Comparison of ENCODE assay signal across 15 cellular contexts in the genomic region with DNA sequence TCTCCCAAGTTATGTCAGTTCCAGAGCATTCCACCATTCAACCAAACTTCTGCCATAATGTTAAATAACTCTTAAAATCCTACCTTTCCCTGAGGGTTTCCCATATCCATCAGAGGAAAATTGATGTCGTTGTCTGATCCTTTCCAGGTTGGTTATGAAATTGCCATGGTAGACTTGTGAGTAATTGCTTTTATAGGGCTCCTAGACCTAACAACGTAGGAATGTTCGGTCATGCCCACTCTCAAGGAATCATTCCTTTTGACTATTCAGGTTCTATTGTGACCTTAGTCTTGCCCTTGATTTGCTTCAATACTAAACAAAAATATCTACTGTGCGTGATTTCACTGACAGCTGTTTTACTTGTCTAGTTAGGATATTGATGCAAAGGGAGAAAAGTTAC. TPM values are rescaled to one million over a fixed set of nuclear protein-coding genes. Genes with fewer than 3 reads are reported as not detected.
DNase-seq lines count a peak whose midpoint lies in the region; ATAC-seq and TF ChIP-seq lines count a peak whose summit lies in the region.
"Had no signal": no experiment of that assay in that cellular context is flagged by ENCODE, and none has a peak within 500 bp of the region (broad histone marks: within the 10 kb centered on the region; RNA-seq: fewer than 3 reads in every experiment).

No MANE protein-coding gene starts in this region.

- dilution Hi-C loops in mammary epithelial cell (cut with HindIII; ENCODE audit: low sequenced_read_pairs): no loop called here

- CTCF ChIA-PET in mammary epithelial cell (lab: Charles Lee; ENCODE audit: low non-redundant PET) (no interaction called here), MCF 10A (lab: Yijun Ruan, JAX) (no interaction called here)

- peaks cover 13% of the 10 kb centered on the region for H3K27me3 Mint-ChIP-seq in MCF 10A (ENCODE audit: insufficient read depth, unreplicated experiment)

- H2AFZ ChIP-seq in mammary epithelial cell (ENCODE audit: low read depth, low read length): no peak overlapping the region
- H2AFZ ChIP-seq: GM23338 had no signal

- peaks cover 9% of the 10 kb centered on the region for H3K4me1 Mint-ChIP-seq in MCF 10A (ENCODE audit: insufficient read depth, unreplicated experiment)

- no peak overlapping the region for H3K4me3 Mint-ChIP-seq in MCF 10A (ENCODE audit: unreplicated experiment)
- H3K4me3 Mint-ChIP-seq: GM23338, H9 had no signal

- peak overlapping the region; percentile 50 for H3K27ac ChIP-seq in mammary epithelial cell (ENCODE audit: insufficient read depth, low read depth, low read length)
- H3K27ac ChIP-seq: BLaER1 had no signal

- in situ Hi-C loops in mammary epithelial cell (cut with MboI; ENCODE audit: low sequenced_read_pairs in 2 of 2): no loop called here

- no TSS peak for BruUV-seq in mammary epithelial cell (replicated peaks; lab: Mats Ljungman, UMichigan)
- no TSS peak for BruUV-seq in MCF 10A (replicated peaks; lab: Mats Ljungman, UMichigan)

- no peak overlapping the region for H3K9ac ChIP-seq in mammary epithelial cell (ENCODE audit: insufficient read depth, low read length)
- H3K9ac ChIP-seq: BLaER1 had no signal

- H3K9me3 Mint-ChIP-seq in MCF 10A (ENCODE audit: unreplicated experiment): no peaks in the 10 kb centered on the region
- H3K9me3 Mint-ChIP-seq: GM23338, H9 had no signal

- H3K4me3 ChIP-seq in mammary epithelial cell (replicated peaks in 1 of 3; ENCODE audit: insufficient read depth in 1 of 3, low read depth in 2 of 3, low read length in 3 of 3) (no peak overlapping the region), epithelial cell of esophagus (ENCODE audit: low read length) (no peak overlapping the region)
- H3K4me3 ChIP-seq: BLaER1, GM23338 had no signal

- peaks cover 17% of the 10 kb centered on the region for H3K4me1 ChIP-seq in mammary epithelial cell (ENCODE audit: insufficient read depth, low read length)
- H3K4me1 ChIP-seq: BLaER1 had no signal

- DNase-seq in mammary epithelial cell: peak; percentile 39
- no peak for DNase-seq in MCF 10A (ENCODE audit: unreplicated experiment)
- DNase-seq in epithelial cell of esophagus (ENCODE audit: low read depth): peak; percentile 71
- DNase-seq in kidney tubule cell (ENCODE audit: low spot score): peak; percentile 26
- DNase-seq in DMS 273 (lab: John Stamatoyannopoulos, UW; ENCODE audit: unreplicated experiment): no peak
- DNase-seq in NCI-H146 treated with DMSO at 0.1 percent for 48 hours (lab: John Stamatoyannopoulos, UW; ENCODE audit: unreplicated experiment): no peak
- DNase-seq in NCI-H2107 treated with DMSO at 0.1 percent for 48 hours (lab: John Stamatoyannopoulos, UW; ENCODE audit: unreplicated experiment): no peak
- DNase-seq: 8988T, AML-193, DMS 273 treated with DMSO at 0.1 percent for 48 hours, H9 had no signal

- H3K27me3 ChIP-seq in mammary epithelial cell (ENCODE audit: insufficient read depth, low read length): no peaks in the 10 kb centered on the region

- no peaks in the 10 kb centered on the region for H3K79me2 ChIP-seq in mammary epithelial cell (ENCODE audit: insufficient read depth, low read length)

- no peaks in the 10 kb centered on the region for H3K36me3 ChIP-seq in mammary epithelial cell (ENCODE audit: insufficient read depth, low read length)
- H3K36me3 ChIP-seq: BLaER1 had no signal

- TF ChIP-seq CTCF in mammary epithelial cell (conservative IDR thresholded peaks at IDR 0.05 in 1 of 2, IDR thresholded peaks at IDR 0.05 in 1 of 2; ENCODE audit: extremely low read depth in 1 of 2, insufficient read depth in 1 of 2, low read depth in 1 of 2, low read length in 2 of 2) (no peak), MCF 10A (IDR thresholded peaks at IDR 0.05; ENCODE audit: unreplicated experiment) (no peak), epithelial cell of esophagus (IDR thresholded peaks at IDR 0.05; ENCODE audit: insufficient read depth, low read depth, low read length, missing control alignments) (no peak)

- no peaks in the 10 kb centered on the region for H4K20me1 ChIP-seq in mammary epithelial cell (ENCODE audit: insufficient read depth, low read length)
- H4K20me1 ChIP-seq: BLaER1 had no signal

- peak overlapping the region; percentile 68 for H3K4me2 ChIP-seq in mammary epithelial cell (ENCODE audit: insufficient read depth, low read depth, low read length)
- H3K4me2 ChIP-seq: BLaER1, GM23338 had no signal

- no peak for ATAC-seq in HG02840 (IDR thresholded peaks at IDR 0.05; ENCODE audit: low FRiP score, unreplicated experiment)
- ATAC-seq: GM23338, HepG2 had no signal

- H3K36me3 Mint-ChIP-seq in MCF 10A (ENCODE audit: insufficient read depth, unreplicated experiment): no peaks in the 10 kb centered on the region

- no peak overlapping the region for H3K27ac Mint-ChIP-seq in MCF 10A (ENCODE audit: low read depth, unreplicated experiment)
- H3K27ac Mint-ChIP-seq: GM23338, H9 had no signal

- no peaks in the 10 kb centered on the region for H3K9me3 ChIP-seq in mammary epithelial cell (replicated peaks; ENCODE audit: insufficient read depth, low read length)
- H3K9me3 ChIP-seq: BLaER1 had no signal

- intact Hi-C loops in mammary epithelial cell (cut with micrococcal nuclease): no loop called here
- intact Hi-C loops in MCF 10A (cut with micrococcal nuclease): no loop called here

- WGBS in mammary epithelial cell (ENCODE audit: low coverage, missing lambda C conversion rate): 48% methylated on average over 4 of the region's 4 CpGs

- POLR2A ChIA-PET in MCF 10A (lab: Yijun Ruan, JAX): no interaction called here

RNA-seq across cellular contexts. Expression of a gene that starts 5.7 kb away (rescaled TPM):
- total RNA-seq in mammary epithelial cell: 1 to 10 TPM; 1.0 to 2.8 TPM
- 0.18 TPM for polyA plus RNA-seq in mammary epithelial cell
- polyA minus RNA-seq in mammary epithelial cell: not detected
- 0.54 TPM in 1 of 2 replicates, not detected in the other for total RNA-seq in MCF 10A (2022)
- total RNA-seq: HepG2 had no signal
- polyA plus RNA-seq: HepG2 had no signal

Comparison
In these comparisons a context has a peak if more than half of its experiments do, and no peak if none do; other contexts are left out.
1. DNase-seq: peak in mammary epithelial cell (single experiment), epithelial cell of esophagus (single experiment) and kidney tubule cell (single experiment); none in MCF 10A (single experiment), DMS 273 (single experiment), NCI-H146 treated with DMSO at 0.1 percent for 48 hours (single experiment) and NCI-H2107 treated with DMSO at 0.1 percent for 48 hours (single experiment).